ENCODE assay signal across 9 cellular contexts in genomic region chr9:121529237-121529987, GRCh38. TPM values are rescaled to one million over a fixed set of nuclear protein-coding genes. Genes with fewer than 3 reads are reported as not detected.
A peak's percentile ranks its signal among the peaks of the same experiment; 100 is the strongest.
DNase-seq lines count a peak whose midpoint lies in the region; ATAC-seq and FAIRE-seq lines count a peak whose summit lies in the region.
"Had no signal": no experiment of that assay in that cellular context is flagged by ENCODE, and none has a peak within 500 bp of the region (broad histone marks: within the 10 kb centered on the region; RNA-seq: fewer than 3 reads in every experiment).

No MANE protein-coding gene starts in this region.

- H3K4me3 Mint-ChIP-seq in stimulated activated naive CD8-positive, alpha-beta T cell treated with anti-CD3 and anti-CD28 coated beads, Interleukin-15, Interleukin-2, amounts not matched to agents 100 ng/mL and 50 ng/mL, for 24 hours: no peak overlapping the region
- H3K4me3 Mint-ChIP-seq in stimulated activated naive CD8-positive, alpha-beta T cell treated with anti-CD3 and anti-CD28 coated beads, Interleukin-15, amount 100 ng/mL, for 72 hours: no peak overlapping the region
- H3K4me3 Mint-ChIP-seq in activated naive CD8-positive, alpha-beta T cell treated with anti-CD3 and anti-CD28 coated beads for 36 hours: no peak overlapping the region
- H3K4me3 Mint-ChIP-seq: B cell had no signal

- H3K9me3 Mint-ChIP-seq in stimulated activated naive CD8-positive, alpha-beta T cell treated with anti-CD3 and anti-CD28 coated beads, Interleukin-15, Interleukin-2, amounts not matched to agents 100 ng/mL and 50 ng/mL, for 24 hours: no peaks in the 10 kb centered on the region
- H3K9me3 Mint-ChIP-seq in stimulated activated naive CD8-positive, alpha-beta T cell treated with anti-CD3 and anti-CD28 coated beads, Interleukin-15, amount 100 ng/mL, for 72 hours: no peaks in the 10 kb centered on the region
- no peaks in the 10 kb centered on the region for H3K9me3 Mint-ChIP-seq in activated naive CD8-positive, alpha-beta T cell treated with anti-CD3 and anti-CD28 coated beads for 36 hours

- peak overlapping the region; percentile 29 for H3K27ac Mint-ChIP-seq in stimulated activated naive CD8-positive, alpha-beta T cell treated with anti-CD3 and anti-CD28 coated beads, Interleukin-15, Interleukin-2, amounts not matched to agents 100 ng/mL and 50 ng/mL, for 24 hours
- H3K27ac Mint-ChIP-seq in stimulated activated naive CD8-positive, alpha-beta T cell treated with anti-CD3 and anti-CD28 coated beads, Interleukin-15, amount 100 ng/mL, for 72 hours: peak overlapping the region in 1 of 2 donors; percentile 40
- H3K27ac Mint-ChIP-seq in activated naive CD8-positive, alpha-beta T cell treated with anti-CD3 and anti-CD28 coated beads for 36 hours: no peak overlapping the region
- H3K27ac Mint-ChIP-seq: B cell had no signal

- H3K36me3 Mint-ChIP-seq in stimulated activated naive CD8-positive, alpha-beta T cell treated with anti-CD3 and anti-CD28 coated beads, Interleukin-15, Interleukin-2, amounts not matched to agents 100 ng/mL and 50 ng/mL, for 24 hours (ENCODE audit: low read depth): no peaks in the 10 kb centered on the region
- H3K36me3 Mint-ChIP-seq in activated naive CD8-positive, alpha-beta T cell treated with anti-CD3 and anti-CD28 coated beads for 36 hours: no peaks in the 10 kb centered on the region

- DNase-seq in stimulated activated naive CD8-positive, alpha-beta T cell treated with anti-CD3 and anti-CD28 coated beads, Interleukin-15, amount 100 ng/mL, for 72 hours: no peak
- peak; percentile 99 to 100 for DNase-seq in lung microvascular endothelial cell (ENCODE audit: low read depth in 2 of 2)
- DNase-seq in activated naive CD8-positive, alpha-beta T cell treated with anti-CD3 and anti-CD28 coated beads for 36 hours: no peak
- DNase-seq in OCI-M1 (lab: John Stamatoyannopoulos, UW): no peak
- DNase-seq in NK-92 treated with Interleukin-12 subunit alpha and Interleukin-12 subunit beta, amount 100 ng/mL, for 24 hours (lab: John Stamatoyannopoulos, UW): no peak

- peaks cover 10% of the 10 kb centered on the region for H3K27me3 Mint-ChIP-seq in stimulated activated naive CD8-positive, alpha-beta T cell treated with anti-CD3 and anti-CD28 coated beads, Interleukin-15, Interleukin-2, amounts not matched to agents 100 ng/mL and 50 ng/mL, for 24 hours
- peaks cover 18% of the 10 kb centered on the region for H3K27me3 Mint-ChIP-seq in stimulated activated naive CD8-positive, alpha-beta T cell treated with anti-CD3 and anti-CD28 coated beads, Interleukin-15, amount 100 ng/mL, for 72 hours
- H3K27me3 Mint-ChIP-seq in activated naive CD8-positive, alpha-beta T cell treated with anti-CD3 and anti-CD28 coated beads for 36 hours: no peaks in the 10 kb centered on the region

- no peak for ATAC-seq in stimulated activated naive CD8-positive, alpha-beta T cell treated with anti-CD3 and anti-CD28 coated beads, Interleukin-15, amount 100 ng/mL, for 72 hours
- no peak for ATAC-seq in GM21825 (IDR thresholded peaks at IDR 0.05; ENCODE audit: unreplicated experiment)

- FAIRE-seq in endometrium (lab: Jason Lieb, UNC): peak; percentile 80

- H3K4me1 Mint-ChIP-seq in stimulated activated naive CD8-positive, alpha-beta T cell treated with anti-CD3 and anti-CD28 coated beads, Interleukin-15, Interleukin-2, amounts not matched to agents 100 ng/mL and 50 ng/mL, for 24 hours (ENCODE audit: low read depth): no peaks in the 10 kb centered on the region
- no peaks in the 10 kb centered on the region for H3K4me1 Mint-ChIP-seq in stimulated activated naive CD8-positive, alpha-beta T cell treated with anti-CD3 and anti-CD28 coated beads, Interleukin-15, amount 100 ng/mL, for 72 hours
- no peaks in the 10 kb centered on the region for H3K4me1 Mint-ChIP-seq in activated naive CD8-positive, alpha-beta T cell treated with anti-CD3 and anti-CD28 coated beads for 36 hours
- H3K4me1 Mint-ChIP-seq: B cell had no signal

RNA-seq across cellular contexts. Expression of gene GGTA1, which starts 29.8 kb away (rescaled TPM):
- 5.4 and 9.5 TPM in 2 replicates for total RNA-seq in lung microvascular endothelial cell
- total RNA-seq in activated naive CD8-positive, alpha-beta T cell treated with anti-CD3 and anti-CD28 coated beads for 36 hours: not detected
- total RNA-seq: B cell had no signal

Comparison
In these comparisons a context has a peak if more than half of its experiments do, and no peak if none do; other contexts are left out.
1. DNase-seq: peak in lung microvascular endothelial cell (2 of 2); none in stimulated activated naive CD8-positive, alpha-beta T cell treated with anti-CD3 and anti-CD28 coated beads, Interleukin-15, amount 100 ng/mL, for 72 hours (0 of 2), activated naive CD8-positive, alpha-beta T cell treated with anti-CD3 and anti-CD28 coated beads for 36 hours (single experiment), OCI-M1 (single experiment) and NK-92 treated with Interleukin-12 subunit alpha and Interleukin-12 subunit beta, amount 100 ng/mL, for 24 hours (single experiment).